ENCODE assay signal across 17 cellular contexts in genomic region chr2:173929441-173929840, GRCh38. TPM values are rescaled to one million over a fixed set of nuclear protein-coding genes. Genes with fewer than 3 reads are reported as not detected.
DNase-seq lines count a peak whose midpoint lies in the region; ATAC-seq and TF ChIP-seq lines count a peak whose summit lies in the region.
"Had no signal": no experiment of that assay in that cellular context is flagged by ENCODE, and none has a peak within 500 bp of the region (broad histone marks: within the 10 kb centered on the region; RNA-seq: fewer than 3 reads in every experiment).

No MANE protein-coding gene starts in this region.

- intact Hi-C loops in activated CD4-positive, alpha-beta T cell treated with anti-CD3 and anti-CD28 coated beads, Interleukin-2, amount 10 ng/mL, durations not matched to agents 24 days and 14 days (cut with micrococcal nuclease): loop anchor here (5.0 kb wide), 1 partner anchor 33 kb away; no protein-coding TSS in a partner anchor
- intact Hi-C loops in left cardiac atrium (cut with DNase I): no loop called here

- TF ChIP-seq CTCF in omental fat pad (IDR thresholded peaks at IDR 0.05): no peak

- H3K36me3 Mint-ChIP-seq in activated CD4-positive, alpha-beta T cell treated with anti-CD3 and anti-CD28 coated beads, Interleukin-2, amount 10 ng/mL, durations not matched to agents 24 days and 14 days (ENCODE audit: low read depth): peaks cover 38% of the 10 kb centered on the region
- peaks cover 8% of the 10 kb centered on the region for H3K36me3 Mint-ChIP-seq in T-helper 17 cell (ENCODE audit: low read depth)

- no peaks in the 10 kb centered on the region for H3K9me3 ChIP-seq in T-helper 17 cell (ENCODE audit: control insufficient read depth, low read length, poor library complexity, severe bottlenecking)
- H3K9me3 ChIP-seq: spleen, testis had no signal

- ATAC-seq in T-helper 17 cell (no peak), left cardiac atrium (peak; percentile 41 to 58), omental fat pad (ENCODE audit: low FRiP score) (peak; percentile 74), HG02870 (IDR thresholded peaks at IDR 0.05; ENCODE audit: unreplicated experiment) (no peak), GM19395 (IDR thresholded peaks at IDR 0.05; ENCODE audit: unreplicated experiment) (no peak), GM19455 (IDR thresholded peaks at IDR 0.05; ENCODE audit: unreplicated experiment) (no peak)
- ATAC-seq: activated CD8-positive, alpha-beta memory T cell treated with anti-CD3 and anti-CD28 coated beads, Interleukin-2, amount 10 ng/mL, durations not matched to agents 7 days and 5 days had no signal

- no peaks in the 10 kb centered on the region for H3K27me3 Mint-ChIP-seq in activated CD4-positive, alpha-beta T cell treated with anti-CD3 and anti-CD28 coated beads, Interleukin-2, amount 10 ng/mL, durations not matched to agents 24 days and 14 days
- H3K27me3 Mint-ChIP-seq in T-helper 17 cell: no peaks in the 10 kb centered on the region
- H3K27me3 Mint-ChIP-seq: activated CD8-positive, alpha-beta memory T cell treated with anti-CD3 and anti-CD28 coated beads, Interleukin-2, amount 10 ng/mL, durations not matched to agents 7 days and 5 days had no signal

- H3K27ac Mint-ChIP-seq in activated CD4-positive, alpha-beta T cell treated with anti-CD3 and anti-CD28 coated beads, Interleukin-2, amount 10 ng/mL, durations not matched to agents 24 days and 14 days: peak overlapping the region; percentile 3
- H3K27ac Mint-ChIP-seq in T-helper 17 cell: peak overlapping the region; percentile 45
- H3K27ac Mint-ChIP-seq: activated CD8-positive, alpha-beta memory T cell treated with anti-CD3 and anti-CD28 coated beads, Interleukin-2, amount 10 ng/mL, durations not matched to agents 7 days and 5 days had no signal

- no peak overlapping the region for H3K4me3 Mint-ChIP-seq in activated CD4-positive, alpha-beta T cell treated with anti-CD3 and anti-CD28 coated beads, Interleukin-2, amount 10 ng/mL, durations not matched to agents 24 days and 14 days
- peak overlapping the region; percentile 28 for H3K4me3 Mint-ChIP-seq in T-helper 17 cell
- H3K4me3 Mint-ChIP-seq: activated CD8-positive, alpha-beta memory T cell treated with anti-CD3 and anti-CD28 coated beads, Interleukin-2, amount 10 ng/mL, durations not matched to agents 7 days and 5 days had no signal

- peaks cover 14% of the 10 kb centered on the region for H3K4me1 Mint-ChIP-seq in activated CD4-positive, alpha-beta T cell treated with anti-CD3 and anti-CD28 coated beads, Interleukin-2, amount 10 ng/mL, durations not matched to agents 24 days and 14 days
- H3K4me1 Mint-ChIP-seq in T-helper 17 cell: peaks cover 37% of the 10 kb centered on the region

- no peaks in the 10 kb centered on the region for H3K9me3 Mint-ChIP-seq in activated CD4-positive, alpha-beta T cell treated with anti-CD3 and anti-CD28 coated beads, Interleukin-2, amount 10 ng/mL, durations not matched to agents 24 days and 14 days

- DNase-seq in activated CD4-positive, alpha-beta T cell treated with anti-CD3 and anti-CD28 coated beads, Interleukin-2, amount 10 ng/mL, durations not matched to agents 24 days and 14 days: no peak
- no peak for DNase-seq in activated CD4-positive, alpha-beta T cell treated with anti-CD3 and anti-CD28 coated beads for 4 hours
- DNase-seq in T-helper 17 cell: no peak
- no peak for DNase-seq in left cardiac atrium
- DNase-seq in omental fat pad (ENCODE audit: low spot score): no peak
- DNase-seq: 8988T; activated CD4-positive, CD25-positive, alpha-beta regulatory T cell; activated CD8-positive, alpha-beta memory T cell treated with anti-CD3 and anti-CD28 coated beads, Interleukin-2, amount 10 ng/mL, durations not matched to agents 7 days and 5 days; activated gamma-delta T cell; anterior cingulate cortex; NCI-H1105 treated with DMSO at 0.1 percent for 48 hours; NCI-H69; spleen; testis had no signal

RNA-seq across cellular contexts. Expression of gene SP3, which starts 35.7 kb away (rescaled TPM):
- 99.9 and 104 TPM in 2 replicates for total RNA-seq in activated CD4-positive, alpha-beta T cell treated with anti-CD3 and anti-CD28 coated beads, Interleukin-2, amount 10 ng/mL, durations not matched to agents 24 days and 14 days
- total RNA-seq in T-helper 17 cell: 100 to 1,000 TPM; 123 to 155 TPM
- 10 to 100 TPM; 42.9 to 49.0 TPM for total RNA-seq in left cardiac atrium
- 100 to 1,000 TPM in 1 of 4 donors, 10 to 100 TPM in 3; 69.3 to 175 (median 82.9) TPM for total RNA-seq in omental fat pad

Comparison
In these comparisons a context has a peak if more than half of its experiments do, and no peak if none do; other contexts are left out.
1. ATAC-seq: peak in left cardiac atrium (2 of 2) and omental fat pad (single experiment); none in T-helper 17 cell (single experiment), HG02870 (single experiment), GM19395 (single experiment) and GM19455 (single experiment).